12 cellular contexts compared by ENCODE assay signal in genomic region chr11:73185680-73186293, GRCh38. TPM values are rescaled to one million over a fixed set of nuclear protein-coding genes. Genes with fewer than 3 reads are reported as not detected.
DNase-seq lines count a peak whose midpoint lies in the region; ATAC-seq and TF ChIP-seq lines count a peak whose summit lies in the region.
"Had no signal": no experiment of that assay in that cellular context is flagged by ENCODE, and none has a peak within 500 bp of the region (broad histone marks: within the 10 kb centered on the region; RNA-seq: fewer than 3 reads in every experiment).

No MANE protein-coding gene starts in this region.

- peaks cover 33 to 55% of the 10 kb centered on the region in 2 donors for H3K4me1 Mint-ChIP-seq in stimulated activated naive B cell treated with anti-CD40 and anti-IgM and Interleukin-4, amounts not matched to agents 10 μg/mL and 1 μg/mL and 100 μg/mL, for 72 hours

- H3K4me1 ChIP-seq in GM23248 (ENCODE audit: insufficient read depth) = peaks cover 15% of the 10 kb centered on the region
- peaks cover 0 to 15% (median 7%) of the 10 kb centered on the region in 3 donors for H3K4me1 ChIP-seq in gastroesophageal sphincter
- no peaks in the 10 kb centered on the region; the same call in 1 of the 2 replicates for H3K4me1 ChIP-seq in SJCRH30

- TF ChIP-seq POLR2A in gastroesophageal sphincter (IDR thresholded peaks at IDR 0.05) = no peak

- ATAC-seq in SK-N-SH treated with all-trans-retinoic acid at 6 μM for 48 hours = peak; percentile 76
- peak; percentile 3 for ATAC-seq in gastroesophageal sphincter
- no peak for ATAC-seq in stimulated activated naive B cell treated with anti-CD40 and anti-IgM and Interleukin-4, amounts not matched to agents 10 μg/mL and 1 μg/mL and 100 μg/mL, for 72 hours (replicated peaks)
- ATAC-seq in HG02759 (IDR thresholded peaks at IDR 0.05; ENCODE audit: unreplicated experiment) = no peak

- no peak for TF ChIP-seq EP300 in gastroesophageal sphincter (IDR thresholded peaks at IDR 0.05)

- H3K79me2 ChIP-seq in GM23248 (ENCODE audit: insufficient read depth) = no peaks in the 10 kb centered on the region

- in situ Hi-C loops in GM23248 (cut with MboI) = loop anchor here (10.0 kb wide), 1 partner anchor 99 kb away; no protein-coding TSS in a partner anchor

- H3F3A ChIP-seq in GM23248 (ENCODE audit: insufficient read depth) = peaks cover 24% of the 10 kb centered on the region; the same call in 1 of the 2 replicates

- H3K27me3 ChIP-seq in GM23248 (replicated peaks; ENCODE audit: insufficient read depth) = no peaks in the 10 kb centered on the region
- H3K27me3 ChIP-seq in gastroesophageal sphincter = peaks cover 4% of the 10 kb centered on the region
- H3K27me3 ChIP-seq in SJCRH30 = no peaks in the 10 kb centered on the region
- H3K27me3 ChIP-seq: right atrium auricular region, transverse colon had no signal

- H3K9me3 ChIP-seq in GM23248 (ENCODE audit: low read depth) = no peaks in the 10 kb centered on the region
- H3K9me3 ChIP-seq in gastroesophageal sphincter = no peaks in the 10 kb centered on the region
- H3K9me3 ChIP-seq in SJCRH30 (replicated peaks) = no peaks in the 10 kb centered on the region
- H3K9me3 ChIP-seq: right atrium auricular region, transverse colon had no signal

- H3K4me3 Mint-ChIP-seq in stimulated activated naive B cell treated with anti-CD40 and anti-IgM and Interleukin-4, amounts not matched to agents 10 μg/mL and 1 μg/mL and 100 μg/mL, for 72 hours = peak overlapping the region in 1 of 2 donors; percentile 88
- H3K4me3 Mint-ChIP-seq: activated naive CD4-positive, alpha-beta T cell treated with anti-CD3 and anti-CD28 coated beads, Interleukin-2, amount 10 ng/mL, durations not matched to agents 7 days and 5 days; T-helper 17 cell had no signal

- H2AFZ ChIP-seq in GM23248 = peak overlapping the region; percentile 72

- no peaks in the 10 kb centered on the region for H3K9me3 Mint-ChIP-seq in stimulated activated naive B cell treated with anti-CD40 and anti-IgM and Interleukin-4, amounts not matched to agents 10 μg/mL and 1 μg/mL and 100 μg/mL, for 72 hours
- H3K9me3 Mint-ChIP-seq: activated naive CD4-positive, alpha-beta T cell treated with anti-CD3 and anti-CD28 coated beads, Interleukin-2, amount 10 ng/mL, durations not matched to agents 7 days and 5 days had no signal

- peaks cover 0 to 3% of the 10 kb centered on the region in 2 donors for H3K36me3 Mint-ChIP-seq in stimulated activated naive B cell treated with anti-CD40 and anti-IgM and Interleukin-4, amounts not matched to agents 10 μg/mL and 1 μg/mL and 100 μg/mL, for 72 hours
- H3K36me3 Mint-ChIP-seq: activated naive CD4-positive, alpha-beta T cell treated with anti-CD3 and anti-CD28 coated beads, Interleukin-2, amount 10 ng/mL, durations not matched to agents 7 days and 5 days had no signal

- H3K4me2 ChIP-seq in GM23248 (ENCODE audit: unreplicated experiment) = peak overlapping the region; percentile 67

- peak overlapping the region; percentile 6 for H3K27ac Mint-ChIP-seq in stimulated activated naive B cell treated with anti-CD40 and anti-IgM and Interleukin-4, amounts not matched to agents 10 μg/mL and 1 μg/mL and 100 μg/mL, for 72 hours
- H3K27ac Mint-ChIP-seq: activated naive CD4-positive, alpha-beta T cell treated with anti-CD3 and anti-CD28 coated beads, Interleukin-2, amount 10 ng/mL, durations not matched to agents 7 days and 5 days; T-helper 17 cell had no signal

- H3K9me2 ChIP-seq in GM23248 (ENCODE audit: insufficient read depth) = no peaks in the 10 kb centered on the region

- H3K4me3 ChIP-seq in GM23248 (no peak overlapping the region), gastroesophageal sphincter (no peak overlapping the region), SJCRH30 (no peak overlapping the region)
- H3K4me3 ChIP-seq: right atrium auricular region, transverse colon had no signal

- H3K27ac ChIP-seq in GM23248 (peak overlapping the region; percentile 72), gastroesophageal sphincter (no peak overlapping the region), SJCRH30 (no peak overlapping the region)
- H3K27ac ChIP-seq: right atrium auricular region had no signal

- DNase-seq in GM23248 (peak; percentile 97), SJCRH30 (no peak), NCI-H345 treated with DMSO at 0.1 percent for 48 hours (lab: John Stamatoyannopoulos, UW; ENCODE audit: unreplicated experiment) (no peak), NCI-H2196 (lab: John Stamatoyannopoulos, UW; ENCODE audit: unreplicated experiment) (no peak)
- no peak for DNase-seq in stimulated activated naive B cell treated with anti-CD40 and anti-IgM and Interleukin-4, amounts not matched to agents 10 μg/mL and 1 μg/mL and 100 μg/mL, for 72 hours

- peak overlapping the region; percentile 48 for H3K9ac ChIP-seq in GM23248

- no peaks in the 10 kb centered on the region for H3K27me3 Mint-ChIP-seq in stimulated activated naive B cell treated with anti-CD40 and anti-IgM and Interleukin-4, amounts not matched to agents 10 μg/mL and 1 μg/mL and 100 μg/mL, for 72 hours

- H3K36me3 ChIP-seq in GM23248 (ENCODE audit: low read depth) (no peaks in the 10 kb centered on the region), gastroesophageal sphincter (no peaks in the 10 kb centered on the region), SJCRH30 (no peaks in the 10 kb centered on the region)
- H3K36me3 ChIP-seq: right atrium auricular region, transverse colon had no signal

- TF ChIP-seq CTCF in gastroesophageal sphincter (IDR thresholded peaks at IDR 0.05) = no peak

- H4K20me1 ChIP-seq in GM23248 (ENCODE audit: insufficient read depth) = no peaks in the 10 kb centered on the region

- WGBS in GM23248 (ENCODE audit: low coverage in 1 of 2, low lambda C conversion rate in 2 of 2, missing lambda C conversion rate in 2 of 2), 2 experiments = 30 to 31% methylated on average over 13 of the region's 13 CpGs
- WGBS in gastroesophageal sphincter (ENCODE audit: low coverage in 1 of 2), 2 donors = 73 to 80% methylated on average over 2 to 3 of the region's 13 CpGs

TF ChIP-seq in SK-N-SH treated with all-trans-retinoic acid at 6 μM for 48 hours, 23 proteins besides CTCF, POLR2A, EP300 and RAD21 (continues in another document):
- TF ChIP-seq RARB (CRISPR knock-in tag; IDR thresholded peaks at IDR 0.05) (no peak), ZC3H10 (CRISPR knock-in tag; IDR thresholded peaks at IDR 0.05) (no peak), ISL1 (CRISPR knock-in tag; IDR thresholded peaks at IDR 0.05) (no peak), TCF4 (CRISPR knock-in tag; IDR thresholded peaks at IDR 0.05; ENCODE audit: borderline replicate concordance) (no peak), CSDC2 (CRISPR knock-in tag; IDR thresholded peaks at IDR 0.05) (no peak), CREB5 (CRISPR knock-in tag; IDR thresholded peaks at IDR 0.05; ENCODE audit: low read depth) (no peak), GLIS3 (CRISPR knock-in tag; IDR thresholded peaks at IDR 0.05) (no peak), ZNF70 (CRISPR knock-in tag; IDR thresholded peaks at IDR 0.05) (no peak), ZFP3 (CRISPR knock-in tag; IDR thresholded peaks at IDR 0.05) (no peak), PPARA (CRISPR knock-in tag; IDR thresholded peaks at IDR 0.05; ENCODE audit: borderline replicate concordance) (no peak), TSHZ2 (CRISPR knock-in tag; IDR thresholded peaks at IDR 0.05) (no peak), ZFP30 (CRISPR knock-in tag; IDR thresholded peaks at IDR 0.05) (no peak), TOX (CRISPR knock-in tag; IDR thresholded peaks at IDR 0.05; ENCODE audit: borderline replicate concordance) (no peak), ZNF8 (CRISPR knock-in tag; IDR thresholded peaks at IDR 0.05) (no peak)

RNA-seq across cellular contexts. Expression of gene P2RY2, which starts 32.3 kb away (rescaled TPM):
- total RNA-seq in GM23248 (2014; rRNA removed; shearing (Covaris generic)) = not detected in 2 replicates
- not detected in 2 replicates for polyA plus RNA-seq in GM23248 (2016; fragmentation: Nextera tagmentation; extraction: Ambion mirVana)
- total RNA-seq in gastroesophageal sphincter = 1 to 10 TPM in 2 of 4 donors, under 1 TPM in 2; 0.35 to 2.5 (median 0.89) TPM
- not detected in 2 replicates for total RNA-seq in SJCRH30 (2014; rRNA removed; shearing (Covaris generic))

RNA-seq across cellular contexts. Expression of gene FCHSD2, which starts 43.7 kb away (rescaled TPM):
- 8.1 and 9.1 TPM in 2 replicates for total RNA-seq in GM23248 (2014; rRNA removed; shearing (Covaris generic))
- 17.6 and 19.8 TPM in 2 replicates for polyA plus RNA-seq in GM23248 (2016; fragmentation: Nextera tagmentation; extraction: Ambion mirVana)
- total RNA-seq in gastroesophageal sphincter = 10 to 100 TPM; 17.0 to 40.0 (median 27.0) TPM
- total RNA-seq in SJCRH30 (2014; rRNA removed; shearing (Covaris generic)) = 8.9 and 9.8 TPM in 2 replicates

Comparison
In these comparisons a context has a peak if more than half of its experiments do, and no peak if none do; other contexts are left out.
1. ATAC-seq: peak in SK-N-SH treated with all-trans-retinoic acid at 6 μM for 48 hours (single experiment) and gastroesophageal sphincter (single experiment); none in stimulated activated naive B cell treated with anti-CD40 and anti-IgM and Interleukin-4, amounts not matched to agents 10 μg/mL and 1 μg/mL and 100 μg/mL, for 72 hours (0 of 2) and HG02759 (single experiment).